ENCODE assay signal across 24 cellular contexts in the genomic region with DNA sequence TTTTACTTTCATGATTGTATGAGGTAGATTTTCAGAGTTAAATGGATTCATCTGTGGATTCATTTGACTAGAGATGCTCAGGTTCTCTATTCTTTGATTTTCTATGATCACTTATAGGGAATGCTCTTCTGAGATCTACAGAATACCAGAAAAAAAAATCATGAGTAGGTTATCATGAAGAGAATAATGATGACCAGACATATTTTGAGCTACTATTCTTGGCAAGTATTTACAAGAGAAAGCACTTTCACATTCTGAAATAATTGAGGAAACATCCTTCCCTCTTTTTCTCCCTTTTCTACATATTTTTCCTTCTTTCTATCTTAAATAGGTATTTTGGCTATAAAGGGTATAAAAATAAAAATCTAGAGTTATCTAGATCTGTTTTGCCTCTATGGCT.
"Had no signal": no experiment of that assay in that cellular context is flagged by ENCODE, and none has a peak within 500 bp of the region (broad histone marks: within the 10 kb centered on the region; RNA-seq: fewer than 3 reads in every experiment).

No MANE protein-coding gene starts in this region.

- DNase-seq: dermis blood vessel endothelial cell; dorsolateral prefrontal cortex; effector CD4-positive, alpha-beta T cell; effector memory CD4-positive, alpha-beta T cell; foreskin keratinocyte; glutamatergic neuron; head of caudate nucleus; heart right ventricle; hippocampal formation; immature natural killer cell; left cardiac atrium; left lung; left ventricle myocardium superior; lower lobe of right lung; mucosa of descending colon; naive B cell had no signal

- H3K27me3 ChIP-seq: dorsolateral prefrontal cortex, esophagus muscularis mucosa, foreskin keratinocyte, gastroesophageal sphincter, heart right ventricle, left lung had no signal

- H3K4me1 ChIP-seq: foreskin keratinocyte, heart right ventricle, left lung, lower lobe of right lung had no signal

- H3K36me3 ChIP-seq: esophagus muscularis mucosa, gastroesophageal sphincter, heart right ventricle, left lung, lower lobe of right lung had no signal

- H3K4me1 Mint-ChIP-seq: immature natural killer cell, mesothelial cell of epicardium, naive B cell had no signal

- H3K4me3 ChIP-seq: coronary artery, dorsolateral prefrontal cortex, esophagus muscularis mucosa, gastroesophageal sphincter, heart right ventricle, left lung, lower lobe of right lung, mucosa of descending colon had no signal

- H3K27ac Mint-ChIP-seq: immature natural killer cell, mesothelial cell of epicardium, naive B cell had no signal

- H3K27me3 Mint-ChIP-seq: naive B cell had no signal

- ATAC-seq: foreskin keratinocyte, gastroesophageal sphincter, heart right ventricle, left cardiac atrium, left lung, left ventricle myocardium superior, lower lobe of right lung, mucosa of descending colon had no signal

- H3K9me3 ChIP-seq: esophagus muscularis mucosa, gastroesophageal sphincter had no signal

- H3K4me3 Mint-ChIP-seq: immature natural killer cell, mesothelial cell of epicardium, naive B cell had no signal

- FAIRE-seq: colon, endothelial cell of umbilical vein, frontal cortex, keratinocyte had no signal

- H3K27ac ChIP-seq: coronary artery, esophagus muscularis mucosa, foreskin keratinocyte, gastroesophageal sphincter, heart right ventricle, left lung, lower lobe of right lung had no signal

- H3K36me3 Mint-ChIP-seq: naive B cell had no signal
